Comparison of ENCODE assay signal across 29 cellular contexts in genomic region chr15:48003447-48003846, GRCh38.
"Had no signal": no experiment of that assay in that cellular context is flagged by ENCODE, and none has a peak within 500 bp of the region (broad histone marks: within the 10 kb centered on the region; RNA-seq: fewer than 3 reads in every experiment).

No MANE protein-coding gene starts in this region.

- H3K36me3 ChIP-seq: neutrophil, pancreas, prostate gland, right atrium auricular region, spleen, suprapubic skin, tibial artery, transverse colon, upper lobe of right lung, uterus had no signal

- FAIRE-seq: pancreas had no signal

- H3K4me1 ChIP-seq: prostate gland, right atrium auricular region, testis, tibial artery, uterus had no signal

- ATAC-seq: naive thymus-derived CD8-positive, alpha-beta T cell; natural killer cell treated with Interleukin-12 subunit alpha and Interleukin-12 subunit beta and Interleukin-15 and Interleukin-18, amount 100 ng/mL, for 72 hours; sciatic nerve; stimulated activated memory B cell treated with anti-CD40 and anti-IgM and Interleukin-4, amounts not matched to agents 10 μg/mL and 1 μg/mL and 100 μg/mL, for 72 hours; stimulated activated naive CD8-positive, alpha-beta T cell treated with anti-CD3 and anti-CD28 coated beads, Interleukin-15, amount 100 ng/mL, for 72 hours; stimulated activated naive CD8-positive, alpha-beta T cell treated with anti-CD3 and anti-CD28 coated beads, Interleukin-15, Interleukin-2, amounts not matched to agents 100 U/mL and 50 U/mL, for 24 hours had no signal

- H3K4me3 ChIP-seq: pancreas, prostate gland, right atrium auricular region, skin epidermis, smooth muscle cell, spleen, suprapubic skin, testis, tibial artery, transverse colon, upper lobe of right lung, uterus had no signal

- H3K4me2 ChIP-seq: smooth muscle cell had no signal

- DNase-seq: naive thymus-derived CD8-positive, alpha-beta T cell; nephron progenitor cell; nucleus accumbens; pancreas; retina; spleen; stimulated activated CD4-positive, alpha-beta T cell treated with anti-CD3 and anti-CD28 coated beads, Interleukin-12 subunit alpha, Interleukin-12 subunit beta, amount 100 ng/mL, for 4 hours; stimulated activated CD4-positive, alpha-beta T cell treated with anti-CD3 and anti-CD28 coated beads, Interleukin-1b, Interleukin-23, amount 100 ng/mL, for 48 hours; stimulated activated CD4-positive, alpha-beta T cell treated with anti-CD3 and anti-CD28 coated beads, Interleukin-4, amount 100 ng/mL, for 1 hour; stimulated activated CD4-positive, alpha-beta T cell treated with anti-CD3 and anti-CD28 coated beads, Interleukin-4, amount 100 ng/mL, for 4 hours; stimulated activated CD8-positive, alpha-beta memory T cell treated with anti-CD3 and anti-CD28 coated beads, Interleukin-4, amount 100 ng/mL, for 48 hours; stimulated activated naive CD4-positive, alpha-beta T cell; stimulated activated naive CD8-positive, alpha-beta T cell treated with anti-CD3 and anti-CD28 coated beads, Interleukin-15, amount 100 ng/mL, for 72 hours; stimulated activated naive CD8-positive, alpha-beta T cell treated with anti-CD3 and anti-CD28 coated beads, Interleukin-15, Interleukin-2, amounts not matched to agents 100 U/mL and 50 U/mL, for 24 hours; substantia nigra; testis; tibial artery; transverse colon; upper lobe of right lung; uterus had no signal

- H3K9me3 ChIP-seq: neutrophil, pancreas, prostate gland, right atrium auricular region, spleen, suprapubic skin, testis, tibial artery, transverse colon, upper lobe of right lung, uterus had no signal

- H3K27me3 ChIP-seq: neutrophil, pancreas, right atrium auricular region, spleen, suprapubic skin, testis, tibial artery, transverse colon, upper lobe of right lung, uterus had no signal

- H3K27ac ChIP-seq: neutrophil, pancreas, prostate gland, right atrium auricular region, skin epidermis, spleen, suprapubic skin, testis, tibial artery, transverse colon, upper lobe of right lung, uterus had no signal
